Comparison of ENCODE assay signal across 25 cellular contexts in the genomic region with DNA sequence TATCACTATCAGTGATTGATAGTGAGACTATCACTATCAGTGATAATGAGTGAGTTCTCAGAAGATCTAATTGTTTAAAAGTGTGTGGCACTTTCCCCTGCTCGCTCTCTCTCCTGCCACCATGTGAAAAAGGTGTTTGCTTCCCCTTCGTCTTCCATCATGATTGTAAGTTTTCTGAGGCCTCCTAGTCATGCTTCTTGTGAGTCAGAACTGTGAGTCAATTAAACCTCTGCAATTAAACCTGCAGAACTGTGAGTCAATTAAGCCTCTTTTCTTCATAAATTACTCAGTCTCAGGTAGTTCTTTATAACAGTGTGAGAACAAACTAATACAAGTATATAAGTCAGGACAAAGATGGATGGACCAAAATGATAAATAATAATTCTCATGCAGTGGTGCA. TPM values are rescaled to one million over a fixed set of nuclear protein-coding genes. Genes with fewer than 3 reads are reported as not detected.
DNase-seq lines count a peak whose midpoint lies in the region; ATAC-seq and TF ChIP-seq lines count a peak whose summit lies in the region.
"Had no signal": no experiment of that assay in that cellular context is flagged by ENCODE, and none has a peak within 500 bp of the region (broad histone marks: within the 10 kb centered on the region; RNA-seq: fewer than 3 reads in every experiment).

No MANE protein-coding gene starts in this region.

- peak overlapping the region; percentile 69 for H3K27ac Mint-ChIP-seq in activated naive CD4-positive, alpha-beta T cell treated with anti-CD3 and anti-CD28 coated beads for 36 hours
- no peak overlapping the region for H3K27ac Mint-ChIP-seq in activated naive CD4-positive, alpha-beta T cell treated with anti-CD3 and anti-CD28 coated beads, Interleukin-2, amount 10 ng/mL, durations not matched to agents 7 days and 5 days
- peak overlapping the region; percentile 39 for H3K27ac Mint-ChIP-seq in activated naive CD8-positive, alpha-beta T cell treated with anti-CD3 and anti-CD28 coated beads for 36 hours
- H3K27ac Mint-ChIP-seq in progenitor cell of endocrine pancreas: peak overlapping the region; percentile 79
- H3K27ac Mint-ChIP-seq: CD4-positive, CD25-positive, alpha-beta regulatory T cell had no signal

- intact Hi-C loops in activated naive CD4-positive, alpha-beta T cell treated with anti-CD3 and anti-CD28 coated beads for 36 hours (cut with micrococcal nuclease): loop anchor here (1.0 to 5.0 kb wide), 9 partner anchors 13 to 900 kb away; a partner anchor contains a TSS

- DNase-seq in activated naive CD4-positive, alpha-beta T cell treated with anti-CD3 and anti-CD28 coated beads for 36 hours: peak; percentile 74
- no peak for DNase-seq in activated naive CD4-positive, alpha-beta T cell treated with anti-CD3 and anti-CD28 coated beads, Interleukin-2, amount 10 ng/mL, durations not matched to agents 7 days and 5 days
- DNase-seq in RPMI7951 (ENCODE audit: low read depth): peak; percentile 6
- peak; percentile 21 for DNase-seq in activated naive CD8-positive, alpha-beta T cell treated with anti-CD3 and anti-CD28 coated beads for 36 hours
- DNase-seq in progenitor cell of endocrine pancreas (ENCODE audit: low spot score, unreplicated experiment): no peak
- DNase-seq: CD4-positive, CD25-positive, alpha-beta regulatory T cell; central memory CD4-positive, alpha-beta T cell; DMS 273 treated with DMSO at 0.1 percent for 48 hours; gastrocnemius medialis; hypothalamus; MV-4-11; NCI-H1694; occipital lobe; retina; SHP77; spleen; SW 1271; tibial artery had no signal

- no peaks in the 10 kb centered on the region for H3K27me3 Mint-ChIP-seq in activated naive CD4-positive, alpha-beta T cell treated with anti-CD3 and anti-CD28 coated beads for 36 hours (ENCODE audit: low read depth)
- no peaks in the 10 kb centered on the region for H3K27me3 Mint-ChIP-seq in activated naive CD4-positive, alpha-beta T cell treated with anti-CD3 and anti-CD28 coated beads, Interleukin-2, amount 10 ng/mL, durations not matched to agents 7 days and 5 days
- H3K27me3 Mint-ChIP-seq in activated naive CD8-positive, alpha-beta T cell treated with anti-CD3 and anti-CD28 coated beads for 36 hours: peaks cover 5% of the 10 kb centered on the region
- H3K27me3 Mint-ChIP-seq in progenitor cell of endocrine pancreas: peaks cover 23% of the 10 kb centered on the region
- H3K27me3 Mint-ChIP-seq: CD4-positive, CD25-positive, alpha-beta regulatory T cell had no signal

- H3K4me1 Mint-ChIP-seq in activated naive CD4-positive, alpha-beta T cell treated with anti-CD3 and anti-CD28 coated beads for 36 hours (ENCODE audit: low read depth): peaks cover 42% of the 10 kb centered on the region
- H3K4me1 Mint-ChIP-seq in activated naive CD4-positive, alpha-beta T cell treated with anti-CD3 and anti-CD28 coated beads, Interleukin-2, amount 10 ng/mL, durations not matched to agents 7 days and 5 days: peaks cover 16% of the 10 kb centered on the region
- H3K4me1 Mint-ChIP-seq in activated naive CD8-positive, alpha-beta T cell treated with anti-CD3 and anti-CD28 coated beads for 36 hours: peaks cover 27% of the 10 kb centered on the region
- H3K4me1 Mint-ChIP-seq in progenitor cell of endocrine pancreas (ENCODE audit: low read depth): no peaks in the 10 kb centered on the region

- ATAC-seq in GM18858 (IDR thresholded peaks at IDR 0.05; ENCODE audit: unreplicated experiment): no peak
- ATAC-seq in HG03442 (IDR thresholded peaks at IDR 0.05; ENCODE audit: unreplicated experiment): no peak
- no peak for ATAC-seq in GM21717 (IDR thresholded peaks at IDR 0.05; ENCODE audit: unreplicated experiment)
- ATAC-seq: gastrocnemius medialis had no signal

- H3K9me3 Mint-ChIP-seq in activated naive CD4-positive, alpha-beta T cell treated with anti-CD3 and anti-CD28 coated beads for 36 hours: no peaks in the 10 kb centered on the region
- peaks cover 6% of the 10 kb centered on the region for H3K9me3 Mint-ChIP-seq in activated naive CD4-positive, alpha-beta T cell treated with anti-CD3 and anti-CD28 coated beads, Interleukin-2, amount 10 ng/mL, durations not matched to agents 7 days and 5 days
- H3K9me3 Mint-ChIP-seq in activated naive CD8-positive, alpha-beta T cell treated with anti-CD3 and anti-CD28 coated beads for 36 hours: peaks cover 4% of the 10 kb centered on the region
- H3K9me3 Mint-ChIP-seq in progenitor cell of endocrine pancreas (ENCODE audit: low read depth): peaks cover 7% of the 10 kb centered on the region
- H3K9me3 Mint-ChIP-seq: CD4-positive, CD25-positive, alpha-beta regulatory T cell had no signal

- peak overlapping the region; percentile 23 for H3K4me3 Mint-ChIP-seq in activated naive CD4-positive, alpha-beta T cell treated with anti-CD3 and anti-CD28 coated beads for 36 hours
- no peak overlapping the region for H3K4me3 Mint-ChIP-seq in activated naive CD4-positive, alpha-beta T cell treated with anti-CD3 and anti-CD28 coated beads, Interleukin-2, amount 10 ng/mL, durations not matched to agents 7 days and 5 days
- H3K4me3 Mint-ChIP-seq in activated naive CD8-positive, alpha-beta T cell treated with anti-CD3 and anti-CD28 coated beads for 36 hours: no peak overlapping the region
- no peak overlapping the region for H3K4me3 Mint-ChIP-seq in progenitor cell of endocrine pancreas (ENCODE audit: low read depth)
- H3K4me3 Mint-ChIP-seq: CD4-positive, CD25-positive, alpha-beta regulatory T cell had no signal

- CTCF ChIA-PET in activated naive CD4-positive, alpha-beta T cell treated with anti-CD3 and anti-CD28 coated beads for 36 hours (lab: Charles Lee): interaction anchor here (13.5 kb wide), 1 partner anchor 54 kb away, joined by 147 read pairs; no protein-coding TSS in a partner anchor
- CTCF ChIA-PET in activated naive CD4-positive, alpha-beta T cell treated with anti-CD3 and anti-CD28 coated beads, Interleukin-2, amount 10 ng/mL, durations not matched to agents 7 days and 5 days (lab: Charles Lee): no interaction called here

- no peaks in the 10 kb centered on the region for H3K36me3 Mint-ChIP-seq in activated naive CD4-positive, alpha-beta T cell treated with anti-CD3 and anti-CD28 coated beads for 36 hours (ENCODE audit: low read depth)
- H3K36me3 Mint-ChIP-seq in activated naive CD4-positive, alpha-beta T cell treated with anti-CD3 and anti-CD28 coated beads, Interleukin-2, amount 10 ng/mL, durations not matched to agents 7 days and 5 days: peaks cover 4% of the 10 kb centered on the region
- H3K36me3 Mint-ChIP-seq in activated naive CD8-positive, alpha-beta T cell treated with anti-CD3 and anti-CD28 coated beads for 36 hours: peaks cover 3% of the 10 kb centered on the region
- H3K36me3 Mint-ChIP-seq in progenitor cell of endocrine pancreas (ENCODE audit: insufficient read depth): peaks cover 2% of the 10 kb centered on the region
- H3K36me3 Mint-ChIP-seq: CD4-positive, CD25-positive, alpha-beta regulatory T cell had no signal

- no peak for TF ChIP-seq CTCF in progenitor cell of endocrine pancreas (IDR thresholded peaks at IDR 0.05; ENCODE audit: unreplicated experiment)

RNA-seq across cellular contexts. Expression of a gene that starts 7.0 kb away (rescaled TPM):
- 10 to 100 TPM; 12.2 to 14.9 TPM for total RNA-seq in activated naive CD4-positive, alpha-beta T cell treated with anti-CD3 and anti-CD28 coated beads for 36 hours
- not detected in 2 replicates for total RNA-seq in RPMI7951 (2014; rRNA removed; shearing (Covaris generic))
- under 1 TPM in 1 of 2 experiments, not detected in 1; 0.08 TPM for total RNA-seq in activated naive CD8-positive, alpha-beta T cell treated with anti-CD3 and anti-CD28 coated beads for 36 hours
- total RNA-seq in progenitor cell of endocrine pancreas: not detected in 2 replicates
- total RNA-seq: CD4-positive, CD25-positive, alpha-beta regulatory T cell; gastrocnemius medialis; H4; kidney epithelial cell; lung microvascular endothelial cell; myocyte; occipital lobe had no signal

RNA-seq across cellular contexts. Expression of a gene that starts 24.5 kb away (rescaled TPM):
- total RNA-seq in activated naive CD4-positive, alpha-beta T cell treated with anti-CD3 and anti-CD28 coated beads for 36 hours: under 1 TPM in 1 of 2 experiments, not detected in 1; 0.25 TPM
- not detected in 2 replicates for total RNA-seq in RPMI7951 (2014; rRNA removed; shearing (Covaris generic))
- not detected for total RNA-seq in activated naive CD8-positive, alpha-beta T cell treated with anti-CD3 and anti-CD28 coated beads for 36 hours
- total RNA-seq in progenitor cell of endocrine pancreas: 0.31 TPM in 1 of 2 replicates, not detected in the other
- total RNA-seq: CD4-positive, CD25-positive, alpha-beta regulatory T cell; gastrocnemius medialis; H4; kidney epithelial cell; lung microvascular endothelial cell; myocyte; occipital lobe; spleen had no signal

Comparison
In these comparisons a context has a peak if more than half of its experiments do, and no peak if none do; other contexts are left out.
1. DNase-seq: peak in activated naive CD4-positive, alpha-beta T cell treated with anti-CD3 and anti-CD28 coated beads for 36 hours (single experiment), RPMI7951 (single experiment) and activated naive CD8-positive, alpha-beta T cell treated with anti-CD3 and anti-CD28 coated beads for 36 hours (single experiment); none in activated naive CD4-positive, alpha-beta T cell treated with anti-CD3 and anti-CD28 coated beads, Interleukin-2, amount 10 ng/mL, durations not matched to agents 7 days and 5 days (single experiment) and progenitor cell of endocrine pancreas (single experiment).
2. RNA of a gene that starts 7.0 kb away (total RNA-seq): 12.2 to 14.9 TPM in activated naive CD4-positive, alpha-beta T cell treated with anti-CD3 and anti-CD28 coated beads for 36 hours; 0.08 TPM in activated naive CD8-positive, alpha-beta T cell treated with anti-CD3 and anti-CD28 coated beads for 36 hours, not detected in RPMI7951 and not detected in progenitor cell of endocrine pancreas; every median in the first group is over 10 times any median in the second.